Comparison of ENCODE assay signal across 9 cellular contexts in genomic region chr4:165378398-165378762, GRCh38. TPM values are rescaled to one million over a fixed set of nuclear protein-coding genes. Genes with fewer than 3 reads are reported as not detected.
DNase-seq lines count a peak whose midpoint lies in the region; ATAC-seq, FAIRE-seq and TF ChIP-seq lines count a peak whose summit lies in the region.
"Had no signal": no experiment of that assay in that cellular context is flagged by ENCODE, and none has a peak within 500 bp of the region (broad histone marks: within the 10 kb centered on the region; RNA-seq: fewer than 3 reads in every experiment).

No MANE protein-coding gene starts in this region.

- no peak overlapping the region for H3K23ac ChIP-seq in H1 (ENCODE audit: insufficient read length)

- ATAC-seq in GM18502 (IDR thresholded peaks at IDR 0.05; ENCODE audit: poor library complexity, unreplicated experiment) (no peak), GM18861 (IDR thresholded peaks at IDR 0.05; ENCODE audit: unreplicated experiment) (no peak), HG03565 (IDR thresholded peaks at IDR 0.05; ENCODE audit: unreplicated experiment) (no peak), GM21825 (IDR thresholded peaks at IDR 0.05; ENCODE audit: unreplicated experiment) (no peak)

- peak overlapping the region; percentile 97 for H2AFZ ChIP-seq in H1 (ENCODE audit: low read length)
- peak overlapping the region; percentile 98 for H2AFZ ChIP-seq in neuron (ENCODE audit: low read depth, low read length)

- H2BK12ac ChIP-seq in H1 (ENCODE audit: low read depth, low read length) = no peak overlapping the region

- H3K9ac ChIP-seq in H1 (replicated peaks in 1 of 4; ENCODE audit: extremely low read depth in 1 of 4, low read depth in 3 of 4, low read length in 3 of 4) = peak overlapping the region in 1 of 4 experiments; percentile 24; a peak in 1 of 7 replicates

- H3K4ac ChIP-seq in H1 (replicated peaks; ENCODE audit: insufficient read length, low read depth, low read length) = no peak overlapping the region

- TF ChIP-seq RAD21 in H1 (IDR thresholded peaks at IDR 0.05 in 1 of 2, conservative IDR thresholded peaks at IDR 0.05 in 1 of 2; ENCODE audit: low read depth in 2 of 2, low read length in 2 of 2) = no peak

- no peak for FAIRE-seq in H1 (lab: Jason Lieb, UNC)

- H3K27me3 ChIP-seq in H1 (replicated peaks in 1 of 4; ENCODE audit: control insufficient read depth in 3 of 4, extremely low read depth in 1 of 4, insufficient read depth in 3 of 4, low read length in 3 of 4) = peaks cover 0 to 11% (median 10%) of the 10 kb centered on the region in 4 experiments; a peak in 4 of 7 replicates
- H3K27me3 ChIP-seq in neuron (ENCODE audit: insufficient read depth, low read length) = no peaks in the 10 kb centered on the region

- H4K5ac ChIP-seq in H1 (ENCODE audit: insufficient read length, low read depth, low read length) = no peak overlapping the region

- no peak overlapping the region for H2BK120ac ChIP-seq in H1 (replicated peaks; ENCODE audit: low read depth, low read length)

- 72% methylated on average over 1 of the region's 1 CpG; no CpG with 5 or more reads in 1 of the 2 experiments for WGBS in H1 (ENCODE audit: extremely low coverage in 1 of 2, insufficient coverage in 1 of 2, insufficient read length in 1 of 2, insufficient replicate concordance in 2 of 2, low coverage in 1 of 2, low lambda C conversion rate in 2 of 2, missing lambda C conversion rate in 1 of 2), 2 experiments

- peaks cover 11% of the 10 kb centered on the region; the same call in 1 of the 2 replicates for H3K23me2 ChIP-seq in H1 (ENCODE audit: low read depth, low read length)

- H3K36me3 ChIP-seq in H1 (ENCODE audit: control insufficient read depth in 2 of 4, insufficient read depth in 4 of 4, low read length in 3 of 4) (no peaks in the 10 kb centered on the region), neuron (ENCODE audit: insufficient read depth, low read length) (no peaks in the 10 kb centered on the region)

- CTCF ChIA-PET in H1 (lab: Charles Lee; ENCODE audit: partially characterized antibody) = interaction anchor here (1.0 to 2.8 kb wide), 5 partner anchors 14 to 83 kb away, joined by 3 to 12 read pairs (median 4); no protein-coding TSS in a partner anchor

- H3K56ac ChIP-seq in H1 (replicated peaks; ENCODE audit: insufficient read length, low read depth, low read length) = no peak overlapping the region

- H2BK15ac ChIP-seq in H1 (ENCODE audit: low read length) = no peak overlapping the region

- TF ChIP-seq CTCF in AG09309 (IDR thresholded peaks at IDR 0.05; ENCODE audit: control insufficient read depth, insufficient read depth, low read depth, low read length, missing control alignments) (no peak), LNCaP clone FGC (IDR thresholded peaks at IDR 0.05; ENCODE audit: control insufficient read depth, extremely low read depth, insufficient read depth) (no peak), H1 (IDR thresholded peaks at IDR 0.05; ENCODE audit: control extremely low read depth in 1 of 3, insufficient read depth in 1 of 3, low read depth in 1 of 3, low read length in 3 of 3) (no peak)

- no peak overlapping the region for H3K18ac ChIP-seq in H1 (ENCODE audit: extremely low read depth, low read length)

- H3K79me1 ChIP-seq in H1 (ENCODE audit: low read depth, low read length) = no peaks in the 10 kb centered on the region

- TF ChIP-seq EP300 in H1 (IDR thresholded peaks at IDR 0.05; ENCODE audit: borderline replicate concordance in 1 of 2, low read depth in 2 of 2, low read length in 2 of 2) = no peak

- H3K14ac ChIP-seq in H1 (ENCODE audit: insufficient read length) = no peak overlapping the region

- DNase-seq in AG09309 (ENCODE audit: low read depth) = no peak
- no peak for DNase-seq in LNCaP clone FGC (ENCODE audit: low read depth)
- DNase-seq in H1 (ENCODE audit: low read depth in 1 of 2, low spot score in 2 of 2) = no peak

- no peak overlapping the region for H2AK5ac ChIP-seq in H1 (ENCODE audit: low read depth, low read length)

- peak overlapping the region; percentile 33 for H3K4me3 ChIP-seq in AG09309 (ENCODE audit: control insufficient read depth, low read depth, low read length)
- peak overlapping the region; percentile 54 for H3K4me3 ChIP-seq in LNCaP clone FGC (ENCODE audit: low read depth, low read length)
- peak overlapping the region; percentile 47 to 75 (median 61) for H3K4me3 ChIP-seq in H1 (ENCODE audit: extremely low read depth in 1 of 4, insufficient read depth in 2 of 4, low read depth in 3 of 4, low read length in 4 of 4)
- peak overlapping the region; percentile 59 for H3K4me3 ChIP-seq in neuron (ENCODE audit: low read length)

- H3K4me1 ChIP-seq in H1 (replicated peaks in 1 of 4; ENCODE audit: control insufficient read depth in 3 of 4, insufficient read depth in 4 of 4, low read length in 3 of 4) (peaks cover 0 to 8% (median 3%) of the 10 kb centered on the region in 4 experiments; a peak in 3 of 7 replicates), neuron (ENCODE audit: insufficient read depth, low read length) (peaks cover 22% of the 10 kb centered on the region)

- no peak overlapping the region for H3K27ac ChIP-seq in H1 (ENCODE audit: low read depth, low read length)

- H2BK5ac ChIP-seq in H1 (ENCODE audit: low read depth, low read length) = no peak overlapping the region

- no peak for TF ChIP-seq POLR2A in H1 (IDR thresholded peaks at IDR 0.05; ENCODE audit: control extremely low read depth in 1 of 2, low read depth in 2 of 2, low read length in 2 of 2)

- no peaks in the 10 kb centered on the region for H3K79me2 ChIP-seq in H1 (ENCODE audit: control insufficient read depth in 1 of 2, insufficient read depth in 2 of 2, low read length in 2 of 2)

- H3K9me3 ChIP-seq in H1 (ENCODE audit: insufficient read depth in 2 of 2, low read depth in 1 of 2, low read length in 1 of 2) (no peaks in the 10 kb centered on the region), neuron (ENCODE audit: low read length) (no peaks in the 10 kb centered on the region)

- no peak overlapping the region for H4K8ac ChIP-seq in H1 (ENCODE audit: extremely low read depth, insufficient read depth, low read length)

- no peaks in the 10 kb centered on the region for H4K20me1 ChIP-seq in H1 (replicated peaks in 1 of 2; ENCODE audit: control insufficient read depth in 1 of 2, insufficient read depth in 2 of 2, low read length in 2 of 2)

- no peak overlapping the region for H2BK20ac ChIP-seq in H1 (ENCODE audit: low read length)

- POLR2A ChIA-PET in H1 (lab: Charles Lee; ENCODE audit: partially characterized antibody) = no interaction called here

- peak overlapping the region; percentile 78 to 91 for H3K4me2 ChIP-seq in H1 (ENCODE audit: insufficient read depth in 1 of 2, low read depth in 2 of 2, low read length in 2 of 2)

- H4K91ac ChIP-seq in H1 (replicated peaks; ENCODE audit: insufficient read length, low read length) = no peak overlapping the region

TF ChIP-seq in H1, 55 proteins besides CTCF, POLR2A, EP300 and RAD21:
- TF ChIP-seq MAFK (IDR thresholded peaks at IDR 0.05; ENCODE audit: low read depth, low read length) (no peak), SP2 (IDR thresholded peaks at IDR 0.05; ENCODE audit: low read length) (no peak), RXRA (IDR thresholded peaks at IDR 0.05; ENCODE audit: insufficient read depth, low read depth, low read length) (no peak), JUN (IDR thresholded peaks at IDR 0.05; ENCODE audit: low read depth, low read length) (no peak), BRCA1 (IDR thresholded peaks at IDR 0.05; ENCODE audit: low read depth, low read length) (no peak), TEAD4 (IDR thresholded peaks at IDR 0.05; ENCODE audit: low read depth, low read length) (no peak), HDAC6 (IDR thresholded peaks at IDR 0.05; ENCODE audit: low read depth, low read length) (no peak), SP4 (IDR thresholded peaks at IDR 0.05; ENCODE audit: low read length) (no peak), BCL11A (IDR thresholded peaks at IDR 0.05; ENCODE audit: low read depth in 2 of 2, low read length in 2 of 2) (no peak), SAP30 (IDR thresholded peaks at IDR 0.05; ENCODE audit: insufficient read depth, insufficient replicate concordance, low read length) (no peak), MAX (IDR thresholded peaks at IDR 0.05) (no peak), ATF3 (IDR thresholded peaks at IDR 0.05; ENCODE audit: insufficient read depth, low read depth, low read length) (no peak)

RNA-seq across cellular contexts. Expression of gene CPE, which starts 0.4 kb away (rescaled TPM):
- total RNA-seq in H1 (2021; fragmentation: NEBNext Ultra II Directional; extraction: Animal tissue kit (Norgen Biotek cat#: 25700)) = 9.4 and 11.9 TPM in 2 replicates
- polyA plus RNA-seq in H1 (2011; rRNA removed) = 9.3 and 10.2 TPM in 2 replicates
- polyA plus RNA-seq in H1 (2011; cell fraction: cytosol; rRNA removed) = 14.4 TPM
- polyA plus RNA-seq in H1 (2011; cell fraction: nucleus; rRNA removed) = 7.4 TPM
- polyA plus RNA-seq in H1 (2012, experiment 1 of 2) = 15.6 to 21.4 TPM (median 18.7 TPM) in 4 replicates
- polyA plus RNA-seq in H1 (2012, experiment 2 of 2) = 2.8 TPM
- polyA plus RNA-seq in H1 (2013, experiment 1 of 2) = 19.9 TPM
- polyA plus RNA-seq in H1 (2013, experiment 2 of 2) = 21.7 TPM
- polyA minus RNA-seq in H1 (2011; rRNA and poly(A)+ RNA removed) = 14.9 and 18.8 TPM in 2 replicates
- polyA minus RNA-seq in H1 (2011; cell fraction: cytosol; rRNA and poly(A)+ RNA removed) = 7.9 TPM
- 4.1 TPM for polyA minus RNA-seq in H1 (2011; cell fraction: nucleus; rRNA and poly(A)+ RNA removed)
- total RNA-seq: T-helper 1 cell treated with Interleukin-12 subunit alpha and Interleukin-12 subunit beta and Interleukin-4 antibody, amounts not matched to agents 30 ng/mL and 1 ng/mL, for 36 hours had no signal

RNA-seq across cellular contexts. Expression of gene MSMO1, which starts 50.9 kb away (rescaled TPM):
- 105 and 109 TPM in 2 replicates for total RNA-seq in H1 (2021; fragmentation: NEBNext Ultra II Directional; extraction: Animal tissue kit (Norgen Biotek cat#: 25700))
- 50.6 and 79.8 TPM in 2 replicates for polyA plus RNA-seq in H1 (2011; rRNA removed)
- polyA plus RNA-seq in H1 (2011; cell fraction: cytosol; rRNA removed) = 73.4 TPM
- polyA plus RNA-seq in H1 (2011; cell fraction: nucleus; rRNA removed) = 25.7 TPM
- 39.1 to 77.9 TPM (median 42.7 TPM) in 4 replicates for polyA plus RNA-seq in H1 (2012, experiment 1 of 2)
- 11.6 TPM for polyA plus RNA-seq in H1 (2012, experiment 2 of 2)
- polyA plus RNA-seq in H1 (2013, experiment 1 of 2) = 238 TPM
- 309 TPM for polyA plus RNA-seq in H1 (2013, experiment 2 of 2)
- polyA minus RNA-seq in H1 (2011; rRNA and poly(A)+ RNA removed) = 40.2 and 47.0 TPM in 2 replicates
- 51.2 TPM for polyA minus RNA-seq in H1 (2011; cell fraction: cytosol; rRNA and poly(A)+ RNA removed)
- polyA minus RNA-seq in H1 (2011; cell fraction: nucleus; rRNA and poly(A)+ RNA removed) = 29.2 TPM
